In genomic region chr15:69920232-69920631, GRCh38 we compare ENCODE assay signal across 17 cellular contexts.
DNase-seq lines count a peak whose midpoint lies in the region; ATAC-seq and TF ChIP-seq lines count a peak whose summit lies in the region.
"Had no signal": no experiment of that assay in that cellular context is flagged by ENCODE, and none has a peak within 500 bp of the region (broad histone marks: within the 10 kb centered on the region; RNA-seq: fewer than 3 reads in every experiment).

No MANE protein-coding gene starts in this region.

- no peaks in the 10 kb centered on the region for H4K20me1 ChIP-seq in OCI-LY3 (ENCODE audit: insufficient read depth, low read length)
- H4K20me1 ChIP-seq: BLaER1 treated with 17β-estradiol and CSF1 and Interleukin-3, amounts not matched to agents 10 nM and 100 nM had no signal

- no peaks in the 10 kb centered on the region for H3K36me3 ChIP-seq in right atrium auricular region
- H3K36me3 ChIP-seq in OCI-LY3 (replicated peaks; ENCODE audit: low read depth, low read length): peaks cover 15% of the 10 kb centered on the region
- no peaks in the 10 kb centered on the region for H3K36me3 ChIP-seq in endodermal cell (ENCODE audit: control insufficient read depth, insufficient read depth, low read length)
- H3K36me3 ChIP-seq: BLaER1 treated with 17β-estradiol and CSF1 and Interleukin-3, amounts not matched to agents 10 nM and 100 nM had no signal

- H3K4me3 Mint-ChIP-seq in endodermal cell: no peak overlapping the region
- H3K4me3 Mint-ChIP-seq: CD8-positive, alpha-beta T cell had no signal

- H3K4me3 ChIP-seq in right atrium auricular region: no peak overlapping the region
- no peak overlapping the region for H3K4me3 ChIP-seq in OCI-LY3 (ENCODE audit: low read length)
- no peak overlapping the region for H3K4me3 ChIP-seq in endodermal cell (ENCODE audit: low read length)
- H3K4me3 ChIP-seq: BLaER1 treated with 17β-estradiol and CSF1 and Interleukin-3, amounts not matched to agents 10 nM and 100 nM had no signal

- no peaks in the 10 kb centered on the region for H3K36me3 Mint-ChIP-seq in endodermal cell (ENCODE audit: low read depth)
- H3K36me3 Mint-ChIP-seq: CD8-positive, alpha-beta T cell had no signal

- no peak overlapping the region for H2AFZ ChIP-seq in OCI-LY3 (ENCODE audit: low read depth, low read length)

- WGBS in endodermal cell (ENCODE audit: insufficient coverage in 1 of 2, insufficient read length in 1 of 2), 2 experiments: 69 to 80% methylated on average over 1 to 2 of the region's 2 CpGs

- H3K79me2 ChIP-seq in OCI-LY3 (ENCODE audit: low read length): no peaks in the 10 kb centered on the region

- no peak overlapping the region for H3K9ac ChIP-seq in OCI-LY3 (ENCODE audit: low read length)
- no peak overlapping the region for H3K9ac ChIP-seq in endodermal cell (ENCODE audit: extremely low read depth, low read length, poor library complexity, severe bottlenecking)
- H3K9ac ChIP-seq: BLaER1 treated with 17β-estradiol and CSF1 and Interleukin-3, amounts not matched to agents 10 nM and 100 nM had no signal

- intact Hi-C loops in left ventricle myocardium superior (cut with micrococcal nuclease): no loop called here

- H3K9me3 Mint-ChIP-seq in endodermal cell: peaks cover 15% of the 10 kb centered on the region

- no peak for TF ChIP-seq CTCF in right atrium auricular region (IDR thresholded peaks at IDR 0.05)
- no peak for TF ChIP-seq CTCF in OCI-LY3 (IDR thresholded peaks at IDR 0.05; ENCODE audit: low read depth, low read length)
- TF ChIP-seq CTCF in endodermal cell (conservative IDR thresholded peaks at IDR 0.05): no peak

- H3K27me3 Mint-ChIP-seq in endodermal cell (ENCODE audit: insufficient read depth): peaks cover 15% of the 10 kb centered on the region
- H3K27me3 Mint-ChIP-seq: IgD-negative memory B cell had no signal

- peaks cover 19% of the 10 kb centered on the region for H3K4me1 Mint-ChIP-seq in endodermal cell

- peak; percentile 23 for DNase-seq in right atrium auricular region (ENCODE audit: low spot score)
- no peak for DNase-seq in left ventricle myocardium superior
- no peak for DNase-seq in endodermal cell
- no peak for DNase-seq in cerebellum (ENCODE audit: low spot score)
- no peak for DNase-seq in amniotic stem cell (lab: John Stamatoyannopoulos, UW)
- no peak for DNase-seq in activated naive CD4-positive, alpha-beta T cell treated with Interleukin-2 at 50 U/mL for 16 hours
- no peak for DNase-seq in stimulated activated CD4-positive, alpha-beta T cell treated with anti-CD3 and anti-CD28 coated beads, Interleukin-15, amount 100 ng/mL, for 24 hours
- DNase-seq: CD8-positive, alpha-beta T cell; DMS79 treated with DMSO at 0.1 percent for 48 hours; NCI-H2081; NCI-H2171 treated with DMSO at 0.1 percent for 48 hours; NCI-H446; OCI-M1; Right ventricle myocardium superior had no signal

- H3K27ac ChIP-seq in right atrium auricular region: no peak overlapping the region
- H3K27ac ChIP-seq in OCI-LY3 (ENCODE audit: low read length): no peak overlapping the region
- H3K27ac ChIP-seq in endodermal cell (ENCODE audit: low read depth, low read length): peak overlapping the region; percentile 97
- H3K27ac ChIP-seq: BLaER1 treated with 17β-estradiol and CSF1 and Interleukin-3, amounts not matched to agents 10 nM and 100 nM had no signal

- ATAC-seq in left ventricle myocardium superior: no peak
- ATAC-seq: CD8-positive, alpha-beta T cell had no signal

- H3K27ac Mint-ChIP-seq in endodermal cell: peak overlapping the region; percentile 46
- H3K27ac Mint-ChIP-seq: CD8-positive, alpha-beta T cell had no signal

- no peaks in the 10 kb centered on the region for H3K27me3 ChIP-seq in right atrium auricular region
- 0 out of 2 replicates have a peak, but pooled peaks cover 3% of the 10 kb centered on the region for H3K27me3 ChIP-seq in OCI-LY3 (ENCODE audit: low read depth, low read length)
- no peaks in the 10 kb centered on the region for H3K27me3 ChIP-seq in endodermal cell (ENCODE audit: control insufficient read depth, insufficient read depth, low read length, poor library complexity, severe bottlenecking)
- H3K27me3 ChIP-seq: BLaER1 treated with 17β-estradiol and CSF1 and Interleukin-3, amounts not matched to agents 10 nM and 100 nM had no signal

- no peaks in the 10 kb centered on the region for H3K4me1 ChIP-seq in right atrium auricular region
- H3K4me1 ChIP-seq in OCI-LY3 (ENCODE audit: low read length): peaks cover 45% of the 10 kb centered on the region
- peaks cover 6% of the 10 kb centered on the region for H3K4me1 ChIP-seq in endodermal cell (ENCODE audit: control insufficient read depth, insufficient read depth, low read length)

- peak overlapping the region; percentile 47 for H3K4me2 ChIP-seq in OCI-LY3 (ENCODE audit: low read length)
- H3K4me2 ChIP-seq: BLaER1 treated with 17β-estradiol and CSF1 and Interleukin-3, amounts not matched to agents 10 nM and 100 nM had no signal

- H3K9me3 ChIP-seq in right atrium auricular region (peaks cover 0 to 23% of the 10 kb centered on the region in 2 donors), OCI-LY3 (ENCODE audit: insufficient read depth, low read length) (peaks cover 28% of the 10 kb centered on the region; the same call in 1 of the 2 replicates), endodermal cell (ENCODE audit: control insufficient read depth, low read length) (peaks cover 30% of the 10 kb centered on the region)
